ENCODE assay signal across 1 cellular context in the genomic region with DNA sequence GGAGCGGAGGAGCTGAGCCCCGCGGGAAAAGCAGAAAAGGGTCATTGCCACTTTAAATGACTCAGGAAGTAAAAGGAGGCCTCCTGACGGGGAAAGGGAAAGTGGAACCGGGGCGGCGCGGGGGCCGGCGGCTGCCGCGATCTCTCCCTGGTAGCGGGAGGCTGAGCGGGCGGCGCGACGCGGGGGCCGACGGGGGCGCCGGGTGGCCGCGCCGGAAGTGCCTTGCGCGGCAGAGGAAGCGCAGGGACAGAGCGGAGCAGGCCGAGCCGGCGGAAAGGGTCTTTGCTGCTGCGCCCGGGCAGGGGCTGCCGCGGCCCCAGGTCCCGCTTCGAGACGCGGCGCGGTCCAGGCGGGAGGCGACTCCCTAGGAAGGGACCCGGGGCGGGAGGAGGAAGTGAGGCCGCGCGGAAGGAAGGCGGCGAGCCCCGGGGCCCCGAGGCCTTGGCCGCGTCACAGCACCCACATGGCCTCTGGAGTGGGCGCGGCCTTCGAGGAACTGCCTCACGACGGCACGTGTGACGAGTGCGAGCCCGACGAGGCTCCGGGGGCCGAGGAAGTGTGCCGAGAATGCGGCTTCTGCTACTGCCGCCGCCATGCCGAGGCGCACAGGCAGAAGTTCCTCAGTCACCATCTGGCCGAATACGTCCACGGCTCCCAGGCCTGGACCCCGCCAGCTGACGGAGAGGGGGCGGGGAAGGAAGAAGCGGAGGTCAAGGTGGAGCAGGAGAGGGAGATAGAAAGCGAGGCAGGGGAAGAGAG.
TF ChIP-seq lines count a peak whose summit lies in the region.

A gene with protein sequence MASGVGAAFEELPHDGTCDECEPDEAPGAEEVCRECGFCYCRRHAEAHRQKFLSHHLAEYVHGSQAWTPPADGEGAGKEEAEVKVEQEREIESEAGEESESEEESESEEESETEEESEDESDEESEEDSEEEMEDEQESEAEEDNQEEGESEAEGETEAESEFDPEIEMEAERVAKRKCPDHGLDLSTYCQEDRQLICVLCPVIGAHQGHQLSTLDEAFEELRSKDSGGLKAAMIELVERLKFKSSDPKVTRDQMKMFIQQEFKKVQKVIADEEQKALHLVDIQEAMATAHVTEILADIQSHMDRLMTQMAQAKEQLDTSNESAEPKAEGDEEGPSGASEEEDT (plus strand): TSS at position 127 of the 759 bp plus-strand sequence. CDS start 337 bp downstream, at position 464.

TF ChIP-seq in HEK293, 187 proteins besides CTCF, POLR2A, EP300 and RAD21 (continued from another document and continues in another):
- TF ChIP-seq, protein P1, sequence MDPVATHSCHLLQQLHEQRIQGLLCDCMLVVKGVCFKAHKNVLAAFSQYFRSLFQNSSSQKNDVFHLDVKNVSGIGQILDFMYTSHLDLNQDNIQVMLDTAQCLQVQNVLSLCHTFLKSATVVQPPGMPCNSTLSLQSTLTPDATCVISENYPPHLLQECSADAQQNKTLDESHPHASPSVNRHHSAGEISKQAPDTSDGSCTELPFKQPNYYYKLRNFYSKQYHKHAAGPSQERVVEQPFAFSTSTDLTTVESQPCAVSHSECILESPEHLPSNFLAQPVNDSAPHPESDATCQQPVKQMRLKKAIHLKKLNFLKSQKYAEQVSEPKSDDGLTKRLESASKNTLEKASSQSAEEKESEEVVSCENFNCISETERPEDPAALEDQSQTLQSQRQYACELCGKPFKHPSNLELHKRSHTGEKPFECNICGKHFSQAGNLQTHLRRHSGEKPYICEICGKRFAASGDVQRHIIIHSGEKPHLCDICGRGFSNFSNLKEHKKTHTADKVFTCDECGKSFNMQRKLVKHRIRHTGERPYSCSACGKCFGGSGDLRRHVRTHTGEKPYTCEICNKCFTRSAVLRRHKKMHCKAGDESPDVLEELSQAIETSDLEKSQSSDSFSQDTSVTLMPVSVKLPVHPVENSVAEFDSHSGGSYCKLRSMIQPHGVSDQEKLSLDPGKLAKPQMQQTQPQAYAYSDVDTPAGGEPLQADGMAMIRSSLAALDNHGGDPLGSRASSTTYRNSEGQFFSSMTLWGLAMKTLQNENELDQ (tag by site-specific recombination; IDR thresholded peaks at IDR 0.05; ENCODE audit: low read depth), result no peak
- TF ChIP-seq ZNF707 (tag by site-specific recombination; IDR thresholded peaks at IDR 0.05) (no peak), ZNF211 (tag by site-specific recombination; IDR thresholded peaks at IDR 0.05; ENCODE audit: low read depth) (no peak), ZNF37A (tag by site-specific recombination; IDR thresholded peaks at IDR 0.05) (no peak), GLI2 (tag by site-specific recombination; IDR thresholded peaks at IDR 0.05; ENCODE audit: borderline replicate concordance, low read depth) (no peak), ZSCAN30 (tag by site-specific recombination; IDR thresholded peaks at IDR 0.05) (peak; percentile 26; the same call in 1 of the 2 replicates), ZNF548 (tag by site-specific recombination; IDR thresholded peaks at IDR 0.05) (no peak), OVOL3 (tag by site-specific recombination; IDR thresholded peaks at IDR 0.05) (no peak), ZNF555 (tag by site-specific recombination; conservative IDR thresholded peaks at IDR 0.05) (no peak), ZNF394 (tag by site-specific recombination; IDR thresholded peaks at IDR 0.05; ENCODE audit: borderline replicate concordance) (no peak), MZF1 (tag by site-specific recombination; IDR thresholded peaks at IDR 0.05; ENCODE audit: borderline replicate concordance) (no peak), ZNF23 (tag by site-specific recombination; IDR thresholded peaks at IDR 0.05; ENCODE audit: borderline replicate concordance) (no peak), ZNF585B (tag by site-specific recombination; IDR thresholded peaks at IDR 0.05) (no peak), ZNF416 (tag by site-specific recombination; IDR thresholded peaks at IDR 0.05) (no peak), ZFP37 (tag by site-specific recombination; IDR thresholded peaks at IDR 0.05) (no peak), ZNF549 (tag by site-specific recombination; IDR thresholded peaks at IDR 0.05) (no peak), ZNF621 (tag by site-specific recombination; IDR thresholded peaks at IDR 0.05) (no peak), REPIN1 (tag by site-specific recombination; IDR thresholded peaks at IDR 0.05; ENCODE audit: low read depth) (no peak), KLF7 (tag by site-specific recombination; IDR thresholded peaks at IDR 0.05; ENCODE audit: borderline replicate concordance) (no peak), ZNF423 (tag by site-specific recombination; IDR thresholded peaks at IDR 0.05) (peak; percentile 61; the same call in 1 of the 2 replicates), ZNF571 (tag by site-specific recombination; IDR thresholded peaks at IDR 0.05) (no peak), BCL11A (tag by site-specific recombination; IDR thresholded peaks at IDR 0.05; ENCODE audit: low read depth) (no peak), ZNF248 (tag by site-specific recombination; IDR thresholded peaks at IDR 0.05) (no peak), ZNF239 (tag by site-specific recombination; IDR thresholded peaks at IDR 0.05) (no peak), ZNF501 (tag by site-specific recombination; IDR thresholded peaks at IDR 0.05) (peak; percentile 43; the same call in 1 of the 2 replicates), ZNF157 (tag by site-specific recombination; IDR thresholded peaks at IDR 0.05) (no peak), HOXC10 (CRISPR knock-in tag; IDR thresholded peaks at IDR 0.05) (no peak)
- TF ChIP-seq, protein P2, sequence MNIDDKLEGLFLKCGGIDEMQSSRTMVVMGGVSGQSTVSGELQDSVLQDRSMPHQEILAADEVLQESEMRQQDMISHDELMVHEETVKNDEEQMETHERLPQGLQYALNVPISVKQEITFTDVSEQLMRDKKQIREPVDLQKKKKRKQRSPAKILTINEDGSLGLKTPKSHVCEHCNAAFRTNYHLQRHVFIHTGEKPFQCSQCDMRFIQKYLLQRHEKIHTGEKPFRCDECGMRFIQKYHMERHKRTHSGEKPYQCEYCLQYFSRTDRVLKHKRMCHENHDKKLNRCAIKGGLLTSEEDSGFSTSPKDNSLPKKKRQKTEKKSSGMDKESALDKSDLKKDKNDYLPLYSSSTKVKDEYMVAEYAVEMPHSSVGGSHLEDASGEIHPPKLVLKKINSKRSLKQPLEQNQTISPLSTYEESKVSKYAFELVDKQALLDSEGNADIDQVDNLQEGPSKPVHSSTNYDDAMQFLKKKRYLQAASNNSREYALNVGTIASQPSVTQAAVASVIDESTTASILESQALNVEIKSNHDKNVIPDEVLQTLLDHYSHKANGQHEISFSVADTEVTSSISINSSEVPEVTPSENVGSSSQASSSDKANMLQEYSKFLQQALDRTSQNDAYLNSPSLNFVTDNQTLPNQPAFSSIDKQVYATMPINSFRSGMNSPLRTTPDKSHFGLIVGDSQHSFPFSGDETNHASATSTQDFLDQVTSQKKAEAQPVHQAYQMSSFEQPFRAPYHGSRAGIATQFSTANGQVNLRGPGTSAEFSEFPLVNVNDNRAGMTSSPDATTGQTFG (tag by site-specific recombination; IDR thresholded peaks at IDR 0.05; ENCODE audit: borderline replicate concordance), result no peak; the same call in 1 of the 2 replicates
- TF ChIP-seq, protein P3, sequence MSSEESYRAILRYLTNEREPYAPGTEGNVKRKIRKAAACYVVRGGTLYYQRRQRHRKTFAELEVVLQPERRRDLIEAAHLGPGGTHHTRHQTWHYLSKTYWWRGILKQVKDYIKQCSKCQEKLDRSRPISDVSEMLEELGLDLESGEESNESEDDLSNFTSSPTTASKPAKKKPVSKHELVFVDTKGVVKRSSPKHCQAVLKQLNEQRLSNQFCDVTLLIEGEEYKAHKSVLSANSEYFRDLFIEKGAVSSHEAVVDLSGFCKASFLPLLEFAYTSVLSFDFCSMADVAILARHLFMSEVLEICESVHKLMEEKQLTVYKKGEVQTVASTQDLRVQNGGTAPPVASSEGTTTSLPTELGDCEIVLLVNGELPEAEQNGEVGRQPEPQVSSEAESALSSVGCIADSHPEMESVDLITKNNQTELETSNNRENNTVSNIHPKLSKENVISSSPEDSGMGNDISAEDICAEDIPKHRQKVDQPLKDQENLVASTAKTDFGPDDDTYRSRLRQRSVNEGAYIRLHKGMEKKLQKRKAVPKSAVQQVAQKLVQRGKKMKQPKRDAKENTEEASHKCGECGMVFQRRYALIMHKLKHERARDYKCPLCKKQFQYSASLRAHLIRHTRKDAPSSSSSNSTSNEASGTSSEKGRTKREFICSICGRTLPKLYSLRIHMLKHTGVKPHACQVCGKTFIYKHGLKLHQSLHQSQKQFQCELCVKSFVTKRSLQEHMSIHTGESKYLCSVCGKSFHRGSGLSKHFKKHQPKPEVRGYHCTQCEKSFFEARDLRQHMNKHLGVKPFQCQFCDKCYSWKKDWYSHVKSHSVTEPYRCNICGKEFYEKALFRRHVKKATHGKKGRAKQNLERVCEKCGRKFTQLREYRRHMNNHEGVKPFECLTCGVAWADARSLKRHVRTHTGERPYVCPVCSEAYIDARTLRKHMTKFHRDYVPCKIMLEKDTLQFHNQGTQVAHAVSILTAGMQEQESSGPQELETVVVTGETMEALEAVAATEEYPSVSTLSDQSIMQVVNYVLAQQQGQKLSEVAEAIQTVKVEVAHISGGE (tag by site-specific recombination; conservative IDR thresholded peaks at IDR 0.05; ENCODE audit: low read depth), result peak; percentile 76; the same call in 1 of the 2 replicates
- TF ChIP-seq, protein P4, sequence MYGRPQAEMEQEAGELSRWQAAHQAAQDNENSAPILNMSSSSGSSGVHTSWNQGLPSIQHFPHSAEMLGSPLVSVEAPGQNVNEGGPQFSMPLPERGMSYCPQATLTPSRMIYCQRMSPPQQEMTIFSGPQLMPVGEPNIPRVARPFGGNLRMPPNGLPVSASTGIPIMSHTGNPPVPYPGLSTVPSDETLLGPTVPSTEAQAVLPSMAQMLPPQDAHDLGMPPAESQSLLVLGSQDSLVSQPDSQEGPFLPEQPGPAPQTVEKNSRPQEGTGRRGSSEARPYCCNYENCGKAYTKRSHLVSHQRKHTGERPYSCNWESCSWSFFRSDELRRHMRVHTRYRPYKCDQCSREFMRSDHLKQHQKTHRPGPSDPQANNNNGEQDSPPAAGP (tag by site-specific recombination; IDR thresholded peaks at IDR 0.05), result no peak
- TF ChIP-seq, protein P5, sequence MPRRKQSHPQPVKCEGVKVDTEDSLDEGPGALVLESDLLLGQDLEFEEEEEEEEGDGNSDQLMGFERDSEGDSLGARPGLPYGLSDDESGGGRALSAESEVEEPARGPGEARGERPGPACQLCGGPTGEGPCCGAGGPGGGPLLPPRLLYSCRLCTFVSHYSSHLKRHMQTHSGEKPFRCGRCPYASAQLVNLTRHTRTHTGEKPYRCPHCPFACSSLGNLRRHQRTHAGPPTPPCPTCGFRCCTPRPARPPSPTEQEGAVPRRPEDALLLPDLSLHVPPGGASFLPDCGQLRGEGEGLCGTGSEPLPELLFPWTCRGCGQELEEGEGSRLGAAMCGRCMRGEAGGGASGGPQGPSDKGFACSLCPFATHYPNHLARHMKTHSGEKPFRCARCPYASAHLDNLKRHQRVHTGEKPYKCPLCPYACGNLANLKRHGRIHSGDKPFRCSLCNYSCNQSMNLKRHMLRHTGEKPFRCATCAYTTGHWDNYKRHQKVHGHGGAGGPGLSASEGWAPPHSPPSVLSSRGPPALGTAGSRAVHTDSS (tag by site-specific recombination; IDR thresholded peaks at IDR 0.05), result 0 out of 2 replicates have a peak, but pooled peaks have one; percentile 4
- TF ChIP-seq, protein P6, sequence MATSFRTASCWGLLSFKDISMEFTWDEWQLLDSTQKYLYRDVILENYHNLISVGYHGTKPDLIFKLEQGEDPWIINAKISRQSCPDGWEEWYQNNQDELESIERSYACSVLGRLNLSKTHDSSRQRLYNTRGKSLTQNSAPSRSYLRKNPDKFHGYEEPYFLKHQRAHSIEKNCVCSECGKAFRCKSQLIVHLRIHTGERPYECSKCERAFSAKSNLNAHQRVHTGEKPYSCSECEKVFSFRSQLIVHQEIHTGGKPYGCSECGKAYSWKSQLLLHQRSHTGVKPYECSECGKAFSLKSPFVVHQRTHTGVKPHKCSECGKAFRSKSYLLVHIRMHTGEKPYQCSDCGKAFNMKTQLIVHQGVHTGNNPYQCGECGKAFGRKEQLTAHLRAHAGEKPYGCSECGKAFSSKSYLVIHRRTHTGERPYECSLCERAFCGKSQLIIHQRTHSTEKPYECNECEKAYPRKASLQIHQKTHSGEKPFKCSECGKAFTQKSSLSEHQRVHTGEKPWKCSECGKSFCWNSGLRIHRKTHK (tag by site-specific recombination; IDR thresholded peaks at IDR 0.05), result no peak
- TF ChIP-seq, protein P7, sequence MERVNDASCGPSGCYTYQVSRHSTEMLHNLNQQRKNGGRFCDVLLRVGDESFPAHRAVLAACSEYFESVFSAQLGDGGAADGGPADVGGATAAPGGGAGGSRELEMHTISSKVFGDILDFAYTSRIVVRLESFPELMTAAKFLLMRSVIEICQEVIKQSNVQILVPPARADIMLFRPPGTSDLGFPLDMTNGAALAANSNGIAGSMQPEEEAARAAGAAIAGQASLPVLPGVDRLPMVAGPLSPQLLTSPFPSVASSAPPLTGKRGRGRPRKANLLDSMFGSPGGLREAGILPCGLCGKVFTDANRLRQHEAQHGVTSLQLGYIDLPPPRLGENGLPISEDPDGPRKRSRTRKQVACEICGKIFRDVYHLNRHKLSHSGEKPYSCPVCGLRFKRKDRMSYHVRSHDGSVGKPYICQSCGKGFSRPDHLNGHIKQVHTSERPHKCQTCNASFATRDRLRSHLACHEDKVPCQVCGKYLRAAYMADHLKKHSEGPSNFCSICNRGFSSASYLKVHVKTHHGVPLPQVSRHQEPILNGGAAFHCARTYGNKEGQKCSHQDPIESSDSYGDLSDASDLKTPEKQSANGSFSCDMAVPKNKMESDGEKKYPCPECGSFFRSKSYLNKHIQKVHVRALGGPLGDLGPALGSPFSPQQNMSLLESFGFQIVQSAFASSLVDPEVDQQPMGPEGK (tag by site-specific recombination; IDR thresholded peaks at IDR 0.05), result no peak
- TF ChIP-seq, protein P8, sequence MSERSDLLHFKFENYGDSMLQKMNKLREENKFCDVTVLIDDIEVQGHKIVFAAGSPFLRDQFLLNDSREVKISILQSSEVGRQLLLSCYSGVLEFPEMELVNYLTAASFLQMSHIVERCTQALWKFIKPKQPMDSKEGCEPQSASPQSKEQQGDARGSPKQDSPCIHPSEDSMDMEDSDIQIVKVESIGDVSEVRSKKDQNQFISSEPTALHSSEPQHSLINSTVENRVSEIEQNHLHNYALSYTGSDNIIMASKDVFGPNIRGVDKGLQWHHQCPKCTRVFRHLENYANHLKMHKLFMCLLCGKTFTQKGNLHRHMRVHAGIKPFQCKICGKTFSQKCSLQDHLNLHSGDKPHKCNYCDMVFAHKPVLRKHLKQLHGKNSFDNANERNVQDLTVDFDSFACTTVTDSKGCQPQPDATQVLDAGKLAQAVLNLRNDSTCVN (tag by site-specific recombination; optimal IDR thresholded peaks at IDR 0.05), result peak; percentile 81
- TF ChIP-seq, protein P9, sequence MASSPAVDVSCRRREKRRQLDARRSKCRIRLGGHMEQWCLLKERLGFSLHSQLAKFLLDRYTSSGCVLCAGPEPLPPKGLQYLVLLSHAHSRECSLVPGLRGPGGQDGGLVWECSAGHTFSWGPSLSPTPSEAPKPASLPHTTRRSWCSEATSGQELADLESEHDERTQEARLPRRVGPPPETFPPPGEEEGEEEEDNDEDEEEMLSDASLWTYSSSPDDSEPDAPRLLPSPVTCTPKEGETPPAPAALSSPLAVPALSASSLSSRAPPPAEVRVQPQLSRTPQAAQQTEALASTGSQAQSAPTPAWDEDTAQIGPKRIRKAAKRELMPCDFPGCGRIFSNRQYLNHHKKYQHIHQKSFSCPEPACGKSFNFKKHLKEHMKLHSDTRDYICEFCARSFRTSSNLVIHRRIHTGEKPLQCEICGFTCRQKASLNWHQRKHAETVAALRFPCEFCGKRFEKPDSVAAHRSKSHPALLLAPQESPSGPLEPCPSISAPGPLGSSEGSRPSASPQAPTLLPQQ (tag by site-specific recombination; IDR thresholded peaks at IDR 0.05), result peak; percentile 9
